In genomic region chr3:64915778-64916177, GRCh38 we compare ENCODE assay signal across 2 cellular contexts.
TF ChIP-seq lines count a peak whose summit lies in the region.

No MANE protein-coding gene starts in this region.

TF ChIP-seq in SK-N-SH treated with all-trans-retinoic acid at 6 μM for 48 hours, 23 proteins besides CTCF, POLR2A, EP300 and RAD21 (continued from another document):
- TF ChIP-seq POU6F1 (CRISPR knock-in tag; IDR thresholded peaks at IDR 0.05; ENCODE audit: borderline replicate concordance, low read depth), result no peak
- no peak for TF ChIP-seq RARB (CRISPR knock-in tag; IDR thresholded peaks at IDR 0.05)
- no peak for TF ChIP-seq PATZ1 (CRISPR knock-in tag; IDR thresholded peaks at IDR 0.05; ENCODE audit: borderline replicate concordance)
- no peak for TF ChIP-seq PPARA (CRISPR knock-in tag; IDR thresholded peaks at IDR 0.05; ENCODE audit: borderline replicate concordance)
- TF ChIP-seq GLIS3 (CRISPR knock-in tag; IDR thresholded peaks at IDR 0.05), result no peak

TF ChIP-seq in WTC11, 78 proteins besides CTCF, POLR2A, EP300 and RAD21 (continued from another document):
- TF ChIP-seq ZNF425 (CRISPR knock-in tag; conservative IDR thresholded peaks at IDR 0.05) (no peak), HMGXB4 (CRISPR knock-in tag; IDR thresholded peaks at IDR 0.05) (no peak), ZNF281 (CRISPR knock-in tag; IDR thresholded peaks at IDR 0.05) (no peak)
